In genomic region chrX:118117069-118117405, GRCh38 we compare ENCODE assay signal across 8 cellular contexts. TPM values are rescaled to one million over a fixed set of nuclear protein-coding genes. Genes with fewer than 3 reads are reported as not detected.
DNase-seq lines count a peak whose midpoint lies in the region; ATAC-seq and TF ChIP-seq lines count a peak whose summit lies in the region.

No MANE protein-coding gene starts in this region.

- H3K79me2 ChIP-seq in trophoblast cell (ENCODE audit: control insufficient read depth, insufficient read depth, low read length, poor library complexity): no peaks in the 10 kb centered on the region

- no peak overlapping the region for H3K27ac ChIP-seq in RWPE1
- no peak overlapping the region for H3K27ac ChIP-seq in trophoblast cell (ENCODE audit: low read depth, low read length)

- no peak overlapping the region for H3K23ac ChIP-seq in trophoblast cell (ENCODE audit: low read length)

- TF ChIP-seq CTCF in RWPE1 (conservative IDR thresholded peaks at IDR 0.05; ENCODE audit: low read depth): no peak

- H4K8ac ChIP-seq in trophoblast cell (ENCODE audit: low read depth, low read length): peak overlapping the region; percentile 53

- peak overlapping the region; percentile 75 for H3K4me2 ChIP-seq in trophoblast cell (ENCODE audit: low read length)

- H3K4ac ChIP-seq in trophoblast cell (ENCODE audit: low read depth, low read length): no peak overlapping the region

- no peak overlapping the region for H2BK5ac ChIP-seq in trophoblast cell (ENCODE audit: low read depth, low read length, poor library complexity)

- H3K18ac ChIP-seq in trophoblast cell (ENCODE audit: low read length): no peak overlapping the region

- no peak overlapping the region for H2BK120ac ChIP-seq in trophoblast cell (ENCODE audit: insufficient read depth, low read length, poor library complexity)

- CTCF ChIA-PET in RWPE1 (lab: Yijun Ruan, JAX): interaction anchor here (0.6 kb wide), 1 partner anchor 103 kb away, joined by 4 read pairs; no protein-coding TSS in a partner anchor

- no peaks in the 10 kb centered on the region for H3K27me3 ChIP-seq in trophoblast cell (ENCODE audit: insufficient read depth, low read length)

- no peak overlapping the region for H4K12ac ChIP-seq in trophoblast cell (ENCODE audit: low read depth, low read length)

- H2BK12ac ChIP-seq in trophoblast cell (ENCODE audit: low read length): no peak overlapping the region

- WGBS in trophoblast cell (ENCODE audit: extremely low coverage, insufficient coverage, insufficient read length): no CpG with 5 or more reads among the region's 12 CpGs

- peak overlapping the region; percentile 37 for H4K91ac ChIP-seq in trophoblast cell (ENCODE audit: low read depth, low read length)

- no peaks in the 10 kb centered on the region for H3K79me1 ChIP-seq in trophoblast cell (ENCODE audit: low read length)

- POLR2A ChIA-PET in RWPE1 (lab: Yijun Ruan, JAX; ENCODE audit: low non-redundant PET): no interaction called here

- no peak overlapping the region for H3K9ac ChIP-seq in trophoblast cell (ENCODE audit: low read length)

- H2AK5ac ChIP-seq in trophoblast cell (ENCODE audit: low read length): no peak overlapping the region

- H3K36me3 ChIP-seq in trophoblast cell (ENCODE audit: control insufficient read depth in 1 of 2, insufficient read depth in 2 of 2, low read length in 2 of 2): no peaks in the 10 kb centered on the region

- no peaks in the 10 kb centered on the region for H3K4me1 ChIP-seq in trophoblast cell (ENCODE audit: control insufficient read depth in 1 of 2, insufficient read depth in 2 of 2, low read length in 2 of 2)

- no peak overlapping the region for H3K14ac ChIP-seq in trophoblast cell (ENCODE audit: low read length)

- H2AFZ ChIP-seq in trophoblast cell (ENCODE audit: insufficient read depth, low read length, poor library complexity): peak overlapping the region; percentile 66

- no peaks in the 10 kb centered on the region for H3K9me3 ChIP-seq in trophoblast cell (ENCODE audit: insufficient read depth, low read depth, low read length)

- DNase-seq in RWPE1 (ENCODE audit: low spot score) (peak; percentile 0), fibroblast of peridontal ligament (ENCODE audit: extremely low read depth) (peak; percentile 2), trophoblast cell (peak in 1 of 2 donors; percentile 9), NCI-H446 (lab: John Stamatoyannopoulos, UW) (no peak), glomerular visceral epithelial cell (ENCODE audit: extremely low spot score) (no peak), NCI-H187 (lab: John Stamatoyannopoulos, UW) (no peak)

- H3K4me3 ChIP-seq in trophoblast cell (ENCODE audit: low read depth, low read length): peak overlapping the region; percentile 70

- ATAC-seq in GM18909 (IDR thresholded peaks at IDR 0.05; ENCODE audit: poor library complexity, unreplicated experiment) (peak; percentile 27), HG03521 (IDR thresholded peaks at IDR 0.05; ENCODE audit: unreplicated experiment) (no peak)

RNA-seq across cellular contexts. Expression of gene KLHL13, which starts 0.4 kb away (rescaled TPM):
- 0.49 and 0.52 TPM in 2 replicates for polyA plus RNA-seq in trophoblast cell (2013)

Comparison
In these comparisons a context has a peak if more than half of its experiments do, and no peak if none do; other contexts are left out.
1. DNase-seq: peak in RWPE1 (single experiment) and fibroblast of peridontal ligament (single experiment); none in NCI-H446 (0 of 2), glomerular visceral epithelial cell (single experiment) and NCI-H187 (0 of 2).